In genomic region chr2:39171618-39172017, GRCh38 we compare ENCODE assay signal across 1 cellular context.
TF ChIP-seq lines count a peak whose summit lies in the region.

No MANE protein-coding gene starts in this region.

TF ChIP-seq in H1, 55 proteins besides CTCF, POLR2A, EP300 and RAD21:
- no peak for TF ChIP-seq POU5F1 (IDR thresholded peaks at IDR 0.05; ENCODE audit: low read depth, low read length)
- no peak for TF ChIP-seq CTBP2 (IDR thresholded peaks at IDR 0.05; ENCODE audit: borderline replicate concordance, insufficient read depth, insufficient read length, low read length)
- TF ChIP-seq SAP30 (IDR thresholded peaks at IDR 0.05; ENCODE audit: insufficient read depth, insufficient replicate concordance, low read length): no peak
- no peak for TF ChIP-seq GTF2F1 (IDR thresholded peaks at IDR 0.05; ENCODE audit: borderline replicate concordance, low read depth, low read length)
- no peak for TF ChIP-seq JUN (IDR thresholded peaks at IDR 0.05; ENCODE audit: low read depth, low read length)
- no peak for TF ChIP-seq NRF1 (IDR thresholded peaks at IDR 0.05; ENCODE audit: low read depth, low read length)
- TF ChIP-seq CBX5 (IDR thresholded peaks at IDR 0.05; ENCODE audit: low read depth, low read length): no peak
- TF ChIP-seq KDM4A (IDR thresholded peaks at IDR 0.05; ENCODE audit: low read depth, low read length, severe bottlenecking): no peak
- TF ChIP-seq RBBP5 (IDR thresholded peaks at IDR 0.05; ENCODE audit: borderline replicate concordance, low read depth, low read length): no peak
- no peak for TF ChIP-seq ASH2L (IDR thresholded peaks at IDR 0.05; ENCODE audit: low read length)
- no peak for TF ChIP-seq SUZ12 (IDR thresholded peaks at IDR 0.05; ENCODE audit: low read length)
